In genomic region chr19:46015961-46016425, GRCh38 we compare ENCODE assay signal across 8 cellular contexts. TPM values are rescaled to one million over a fixed set of nuclear protein-coding genes. Genes with fewer than 3 reads are reported as not detected.
DNase-seq lines count a peak whose midpoint lies in the region; ATAC-seq and TF ChIP-seq lines count a peak whose summit lies in the region.

No MANE protein-coding gene starts in this region.

- TF ChIP-seq EP300 in sigmoid colon (IDR thresholded peaks at IDR 0.05), result no peak

- H3K27ac ChIP-seq in BLaER1 (no peak overlapping the region), HUES64 (ENCODE audit: low read depth, low read length) (no peak overlapping the region), sigmoid colon (no peak overlapping the region), SJCRH30 (no peak overlapping the region), caudate nucleus (ENCODE audit: low read depth, low read length) (no peak overlapping the region)

- no peaks in the 10 kb centered on the region for H3K9me3 ChIP-seq in BLaER1
- no peaks in the 10 kb centered on the region for H3K9me3 ChIP-seq in HUES64 (ENCODE audit: insufficient read depth, low read depth, low read length)
- H3K9me3 ChIP-seq in sigmoid colon, result no peaks in the 10 kb centered on the region
- H3K9me3 ChIP-seq in SJCRH30 (replicated peaks), result no peaks in the 10 kb centered on the region

- WGBS in HUES64, result 1% methylated on average over 54 of the region's 54 CpGs
- 2% methylated on average over 54 of the region's 54 CpGs for WGBS in sigmoid colon, 2 donors

- H3K4me3 ChIP-seq in BLaER1 (peak overlapping the region; percentile 69), HUES64 (ENCODE audit: low read length) (peak overlapping the region; percentile 55), sigmoid colon (peak overlapping the region; percentile 39 to 62 (median 62)), SJCRH30 (no peak overlapping the region)

- peaks cover 52% of the 10 kb centered on the region for H4K20me1 ChIP-seq in BLaER1

- peak overlapping the region; percentile 93 for H3K4me2 ChIP-seq in BLaER1

- peaks cover 36% of the 10 kb centered on the region for H3K27me3 ChIP-seq in BLaER1
- H3K27me3 ChIP-seq in HUES64 (ENCODE audit: insufficient read depth, low read length), result peaks cover 30% of the 10 kb centered on the region
- H3K27me3 ChIP-seq in sigmoid colon, result peaks cover 23 to 56% (median 49%) of the 10 kb centered on the region in 3 donors
- no peaks in the 10 kb centered on the region for H3K27me3 ChIP-seq in SJCRH30

- no peak for TF ChIP-seq POLR2A in sigmoid colon (IDR thresholded peaks at IDR 0.05)

- intact Hi-C loops in Right ventricle myocardium superior (cut with DNase I), result no loop called here
- intact Hi-C loops in sigmoid colon (cut with DNase I), result loop anchor here (5.0 kb wide), 1 partner anchor 154 kb away; the partner anchor contains the start of genes FOXA3 and SYMPK

- ATAC-seq in Right ventricle myocardium superior (ENCODE audit: poor library complexity) (peak; percentile 24), HG02763 (IDR thresholded peaks at IDR 0.05; ENCODE audit: unreplicated experiment) (no peak)

- DNase-seq in activated effector memory CD4-positive, alpha-beta T cell treated with Interleukin-2 at 50 U/mL for 16 hours, result peak; percentile 25
- DNase-seq in Right ventricle myocardium superior (no peak), sigmoid colon (no peak), SJCRH30 (no peak), caudate nucleus (lab: John Stamatoyannopoulos, UW) (no peak)

- TF ChIP-seq CTCF in sigmoid colon (IDR thresholded peaks at IDR 0.05), result no peak

- H3K36me3 ChIP-seq in BLaER1, result peaks cover 28% of the 10 kb centered on the region
- H3K36me3 ChIP-seq in HUES64 (ENCODE audit: insufficient read depth, low read length), result 0 out of 2 replicates have a peak, but pooled peaks cover 4% of the 10 kb centered on the region
- peaks cover 0 to 2% (median 0%) of the 10 kb centered on the region in 4 donors for H3K36me3 ChIP-seq in sigmoid colon
- H3K36me3 ChIP-seq in SJCRH30, result no peaks in the 10 kb centered on the region

- H3K4me1 ChIP-seq in BLaER1, result peaks cover 31% of the 10 kb centered on the region
- peaks cover 6% of the 10 kb centered on the region for H3K4me1 ChIP-seq in HUES64 (ENCODE audit: insufficient read depth, low read length)
- peaks cover 0 to 26% (median 22%) of the 10 kb centered on the region in 4 donors for H3K4me1 ChIP-seq in sigmoid colon
- no peaks in the 10 kb centered on the region for H3K4me1 ChIP-seq in SJCRH30

- H3K9ac ChIP-seq in BLaER1 (peak overlapping the region; percentile 57; the same call in 1 of the 2 replicates), HUES64 (ENCODE audit: low read depth, low read length) (no peak overlapping the region; the same call in 1 of the 2 replicates)

RNA-seq across cellular contexts. Expression of gene PGLYRP1, which starts 6.9 kb away (rescaled TPM):
- not detected for polyA plus RNA-seq in HUES64 (2013, experiment 1 of 2)
- not detected for polyA plus RNA-seq in HUES64 (2013, experiment 2 of 2)
- total RNA-seq in Right ventricle myocardium superior (not detected), sigmoid colon (not detected)
- under 1 TPM in 1 of 3 donors, not detected in 2; 0.12 TPM for polyA plus RNA-seq in sigmoid colon
- total RNA-seq in SJCRH30 (2014; rRNA removed; shearing (Covaris generic)), result not detected in 2 replicates

RNA-seq across cellular contexts. Expression of gene CCDC61, which starts 20.7 kb away (rescaled TPM):
- 4.3 TPM for polyA plus RNA-seq in HUES64 (2013, experiment 1 of 2)
- polyA plus RNA-seq in HUES64 (2013, experiment 2 of 2), result 6.0 TPM
- 6.8 TPM for total RNA-seq in Right ventricle myocardium superior
- 10 to 100 TPM in 2 of 4 donors, 1 to 10 TPM in 2; 5.0 to 15.2 (median 8.0) TPM for total RNA-seq in sigmoid colon
- polyA plus RNA-seq in sigmoid colon, result 10 to 100 TPM in 2 of 3 donors, 1 to 10 TPM in 1; 9.6 to 16.3 (median 10.9) TPM
- 3.0 and 4.0 TPM in 2 replicates for total RNA-seq in SJCRH30 (2014; rRNA removed; shearing (Covaris generic))

RNA-seq across cellular contexts. Expression of gene IGFL4, which starts 24.8 kb away (rescaled TPM):
- not detected for polyA plus RNA-seq in HUES64 (2013, experiment 1 of 2)
- polyA plus RNA-seq in HUES64 (2013, experiment 2 of 2), result not detected
- not detected for total RNA-seq in Right ventricle myocardium superior
- not detected for total RNA-seq in sigmoid colon
- not detected for polyA plus RNA-seq in sigmoid colon
- total RNA-seq in SJCRH30 (2014; rRNA removed; shearing (Covaris generic)), result not detected in 2 replicates

RNA-seq across cellular contexts. Expression of gene NOVA2, which starts 42.3 kb away (rescaled TPM):
- polyA plus RNA-seq in HUES64 (2013, experiment 1 of 2), result 5.9 TPM
- 7.9 TPM for polyA plus RNA-seq in HUES64 (2013, experiment 2 of 2)
- 3.7 TPM for total RNA-seq in Right ventricle myocardium superior
- total RNA-seq in sigmoid colon, result 1 to 10 TPM in 2 of 4 donors, under 1 TPM in 2; 0.36 to 3.0 (median 1.2) TPM
- polyA plus RNA-seq in sigmoid colon, result 1 to 10 TPM in 1 of 3 donors, under 1 TPM in 2; 0.23 to 1.1 (median 0.60) TPM
- total RNA-seq in SJCRH30 (2014; rRNA removed; shearing (Covaris generic)), result 0.02 TPM in 1 of 2 replicates, not detected in the other
